22 cellular contexts compared by ENCODE assay signal in genomic region chr6:149586149-149586548, GRCh38.
"Had no signal": no experiment of that assay in that cellular context is flagged by ENCODE, and none has a peak within 500 bp of the region (broad histone marks: within the 10 kb centered on the region; RNA-seq: fewer than 3 reads in every experiment).

No MANE protein-coding gene starts in this region.

- FAIRE-seq: colon, islet of Langerhans, urothelium cell line had no signal

- DNase-seq: activated CD4-positive, alpha-beta T cell treated with anti-CD3 and anti-CD28 coated beads for 1 hour; activated CD4-positive, alpha-beta T cell treated with anti-CD3 and anti-CD28 coated beads, Interleukin-2, amount 50 U/mL, for 48 hours; activated naive CD4-positive, alpha-beta T cell; aorta; brain microvascular endothelial cell; central memory CD4-positive, alpha-beta T cell; dorsolateral prefrontal cortex; left colon; midbrain; nucleus accumbens; posterior cingulate gyrus; retina; spleen; stimulated activated CD4-positive, alpha-beta T cell treated with anti-CD3 and anti-CD28 coated beads, Interleukin-4, amount 100 ng/mL, for 4 hours; T-helper 2 cell; thyroid gland; WERI-Rb-1 had no signal

- ATAC-seq: left colon; stimulated activated memory B cell treated with anti-CD40 and anti-IgM and Interleukin-4, amounts not matched to agents 10 μg/mL and 1 μg/mL and 100 μg/mL, for 72 hours had no signal

- H3K4me1 ChIP-seq: spleen, thyroid gland had no signal

- H3K9me3 ChIP-seq: spleen, thyroid gland had no signal

- H3K27me3 ChIP-seq: brain microvascular endothelial cell, dorsolateral prefrontal cortex, spleen, thyroid gland had no signal

- H3K27ac ChIP-seq: brain microvascular endothelial cell, dorsolateral prefrontal cortex, spleen, thyroid gland had no signal

- H3K4me3 ChIP-seq: dorsolateral prefrontal cortex, lung, spleen, thyroid gland had no signal
